Comparison of ENCODE assay signal across 17 cellular contexts in genomic region chr2:225337183-225337582, GRCh38.
A peak's percentile ranks its signal among the peaks of the same experiment; 100 is the strongest.
DNase-seq lines count a peak whose midpoint lies in the region; ATAC-seq and TF ChIP-seq lines count a peak whose summit lies in the region.
"Had no signal": no experiment of that assay in that cellular context is flagged by ENCODE, and none has a peak within 500 bp of the region (broad histone marks: within the 10 kb centered on the region; RNA-seq: fewer than 3 reads in every experiment).

No MANE protein-coding gene starts in this region.

- H3K27me3 Mint-ChIP-seq in osteocyte (ENCODE audit: unreplicated experiment): no peaks in the 10 kb centered on the region

- intact Hi-C loops in Right ventricle myocardium inferior (cut with DNase I): no loop called here

- H3K4me1 Mint-ChIP-seq in osteocyte (ENCODE audit: unreplicated experiment): peaks cover 53% of the 10 kb centered on the region

- peaks cover 2% of the 10 kb centered on the region for H3K36me3 Mint-ChIP-seq in osteocyte (ENCODE audit: unreplicated experiment)
- H3K36me3 Mint-ChIP-seq: CD8-positive, alpha-beta T cell had no signal

- peak overlapping the region; percentile 43 for H3K27ac Mint-ChIP-seq in osteocyte (ENCODE audit: unreplicated experiment)
- H3K27ac Mint-ChIP-seq: CD8-positive, alpha-beta T cell had no signal

- H3K4me3 ChIP-seq in fibroblast of mammary gland (ENCODE audit: control insufficient read depth, low read depth, low read length): no peak overlapping the region

- H3K4me3 Mint-ChIP-seq in osteocyte (ENCODE audit: unreplicated experiment): no peak overlapping the region
- H3K4me3 Mint-ChIP-seq: CD8-positive, alpha-beta T cell; H9 had no signal

- H3K9me3 Mint-ChIP-seq in osteocyte (ENCODE audit: unreplicated experiment): no peaks in the 10 kb centered on the region
- H3K9me3 Mint-ChIP-seq: CD8-positive, alpha-beta T cell; H9 had no signal

- TF ChIP-seq CTCF in fibroblast of mammary gland (conservative IDR thresholded peaks at IDR 0.05; ENCODE audit: control insufficient read depth, insufficient read depth, low read depth, low read length) (no peak), osteocyte (IDR thresholded peaks at IDR 0.05) (no peak), omental fat pad (IDR thresholded peaks at IDR 0.05) (no peak)

- DNase-seq in EH (ENCODE audit: low read depth): peak; percentile 93
- DNase-seq in NCI-H226: peak; percentile 48
- DNase-seq in fibroblast of mammary gland (ENCODE audit: low read depth): peak; percentile 18
- no peak for DNase-seq in osteocyte (ENCODE audit: extremely low spot score, unreplicated experiment)
- no peak for DNase-seq in omental fat pad (ENCODE audit: low spot score)
- DNase-seq in SKM-1 treated with dmso at 0.1 percent for 144 hours (lab: John Stamatoyannopoulos, UW; ENCODE audit: unreplicated experiment): no peak
- no peak for DNase-seq in Right ventricle myocardium inferior (ENCODE audit: missing footprints)
- DNase-seq in iPS-NIHi11 (ENCODE audit: low spot score): no peak
- DNase-seq: activated T-cell treated with anti-CD3 and anti-CD28 coated beads, Interleukin-2, amount 50 U/mL, for 48 hours; CD8-positive, alpha-beta T cell; erythroblast; H9; NCI-H748 treated with DMSO at 0.1 percent for 48 hours; occipital lobe; stimulated activated CD4-positive, alpha-beta T cell treated with anti-CD3 and anti-CD28 coated beads, Interleukin-4, amount 100 ng/mL, for 1 hour; stimulated activated naive CD8-positive, alpha-beta T cell treated with anti-CD3 and anti-CD28 coated beads, Interleukin-15, Interleukin-2, amounts not matched to agents 100 U/mL and 50 U/mL, for 24 hours had no signal

- ATAC-seq in omental fat pad (ENCODE audit: low FRiP score): no peak
- ATAC-seq in Right ventricle myocardium inferior: no peak
- ATAC-seq: activated CD4-positive, CD25-positive, alpha-beta regulatory T cell treated with anti-CD3 and anti-CD28 coated beads, Interleukin-2, amount 50 U/mL, for 24 hours; CD8-positive, alpha-beta T cell; stimulated activated naive CD8-positive, alpha-beta T cell treated with anti-CD3 and anti-CD28 coated beads, Interleukin-15, Interleukin-2, amounts not matched to agents 100 U/mL and 50 U/mL, for 24 hours had no signal

Comparison
In these comparisons a context has a peak if more than half of its experiments do, and no peak if none do; other contexts are left out.
1. DNase-seq: peak in EH (single experiment), NCI-H226 (single experiment) and fibroblast of mammary gland (single experiment); none in osteocyte (single experiment), omental fat pad (single experiment), SKM-1 treated with dmso at 0.1 percent for 144 hours (single experiment), Right ventricle myocardium inferior (single experiment) and iPS-NIHi11 (single experiment).